In the genomic region with DNA sequence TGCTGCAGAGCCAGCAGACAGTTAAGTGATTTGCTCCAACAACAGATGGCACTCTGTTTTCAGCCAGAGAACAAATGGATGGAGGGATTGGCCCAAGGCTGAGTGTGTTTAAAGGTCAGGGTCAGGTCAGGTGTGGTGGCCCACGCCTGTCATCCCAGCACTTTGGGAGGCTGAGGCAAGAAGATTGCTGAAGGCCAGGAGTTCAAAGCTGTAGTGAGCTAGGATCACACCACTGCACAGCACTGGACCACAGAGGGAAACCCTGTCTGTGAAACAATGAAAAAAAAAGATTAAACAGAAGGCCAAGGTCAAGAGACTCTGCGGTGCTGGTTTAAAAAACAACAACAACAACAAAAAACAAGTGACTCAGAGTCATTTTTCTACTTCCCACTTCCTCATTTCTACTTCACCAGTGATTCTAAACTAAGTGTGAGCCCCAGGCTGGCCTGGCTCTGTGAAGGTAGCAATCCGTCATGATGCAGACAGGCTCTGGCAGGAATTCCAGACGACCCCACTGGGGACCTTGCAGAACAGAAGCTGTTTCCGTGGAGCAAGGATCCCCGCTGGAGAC, we compare ENCODE assay signal across 10 cellular contexts. TPM values are rescaled to one million over a fixed set of nuclear protein-coding genes. Genes with fewer than 3 reads are reported as not detected.
DNase-seq lines count a peak whose midpoint lies in the region; ATAC-seq and TF ChIP-seq lines count a peak whose summit lies in the region.
"Had no signal": no experiment of that assay in that cellular context is flagged by ENCODE, and none has a peak within 500 bp of the region (broad histone marks: within the 10 kb centered on the region; RNA-seq: fewer than 3 reads in every experiment).

No MANE protein-coding gene starts in this region.

- no peaks in the 10 kb centered on the region for H3K9me3 Mint-ChIP-seq in IgD-negative memory B cell
- H3K9me3 Mint-ChIP-seq: central memory CD8-positive, alpha-beta T cell had no signal

- H3K9me3 ChIP-seq in left lung: no peaks in the 10 kb centered on the region

- peak overlapping the region in 1 of 4 donors; percentile 61 for H3K4me3 Mint-ChIP-seq in IgD-negative memory B cell
- H3K4me3 Mint-ChIP-seq: central memory CD8-positive, alpha-beta T cell had no signal

- H3K36me3 ChIP-seq in left lung: no peaks in the 10 kb centered on the region

- intact Hi-C loops in left lung (cut with DNase I): no loop called here

- no peaks in the 10 kb centered on the region for H3K36me3 Mint-ChIP-seq in IgD-negative memory B cell

- no peak for DNase-seq in left lung
- DNase-seq in putamen (ENCODE audit: low spot score): no peak
- DNase-seq in activated gamma-delta T cell (lab: John Stamatoyannopoulos, UW): no peak
- no peak for DNase-seq in midbrain (lab: John Stamatoyannopoulos, UW)
- DNase-seq in stimulated activated CD4-positive, alpha-beta T cell treated with anti-CD3 and anti-CD28 coated beads, Interleukin-4, amount 100 ng/mL, for 1 hour: no peak
- DNase-seq: GF-D8 had no signal

- H3K27me3 Mint-ChIP-seq in IgD-negative memory B cell: peaks cover 2% of the 10 kb centered on the region
- H3K27me3 Mint-ChIP-seq: central memory CD8-positive, alpha-beta T cell had no signal

- no peak overlapping the region for H3K27ac ChIP-seq in left lung

- peak; percentile 80 for ATAC-seq in GM18870 (IDR thresholded peaks at IDR 0.05; ENCODE audit: unreplicated experiment)
- ATAC-seq in GM21737 (IDR thresholded peaks at IDR 0.05; ENCODE audit: unreplicated experiment): peak; percentile 65
- ATAC-seq in left lung: peak; percentile 21

- no peak overlapping the region for H3K4me3 ChIP-seq in left lung

- no peak for TF ChIP-seq CTCF in left lung (IDR thresholded peaks at IDR 0.05)

- peaks cover 8 to 21% (median 12%) of the 10 kb centered on the region in 3 donors for H3K4me1 Mint-ChIP-seq in IgD-negative memory B cell

- H3K27ac Mint-ChIP-seq in IgD-negative memory B cell: peak overlapping the region in 2 of 3 donors; percentile 60 to 78

- no peaks in the 10 kb centered on the region for H3K27me3 ChIP-seq in left lung

- peaks cover 8 to 11% of the 10 kb centered on the region in 2 donors for H3K4me1 ChIP-seq in left lung

RNA-seq across cellular contexts. Expression of a gene that starts 42.5 kb away (rescaled TPM):
- 3.2 TPM for polyA plus RNA-seq in IgD-negative memory B cell
- total RNA-seq in left lung: 1 to 10 TPM; 7.8 to 8.0 TPM

Comparison
In these comparisons a context has a peak if more than half of its experiments do, and no peak if none do; other contexts are left out.
1. ATAC-seq: peak in every context shown above with its lines; median percentile 80 in GM18870; 65 in GM21737; 21 in left lung.